In the genomic region with DNA sequence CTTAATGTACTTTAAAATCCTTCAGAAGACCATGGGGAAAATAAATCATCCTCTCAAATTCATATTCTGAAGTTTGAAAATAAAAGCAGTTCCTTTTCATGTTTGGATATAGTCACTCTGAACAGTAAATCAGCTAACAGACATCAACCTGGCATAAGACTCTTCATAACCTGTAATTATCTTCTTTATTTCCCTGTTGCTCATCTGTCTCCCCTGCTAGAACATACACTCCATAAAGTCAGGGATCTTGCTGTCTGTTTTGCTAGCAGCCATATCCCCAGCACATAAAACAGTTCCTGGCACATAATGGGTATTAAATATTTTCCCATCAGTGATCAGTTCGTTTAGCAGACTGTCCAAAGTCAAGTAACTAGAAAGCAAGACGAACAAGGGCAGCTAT, we compare ENCODE assay signal across 2 cellular contexts.
TF ChIP-seq lines count a peak whose summit lies in the region.

No MANE protein-coding gene starts in this region.

TF ChIP-seq in HEK293T, 16 proteins besides CTCF, POLR2A, EP300 and RAD21 (continued from another document):
- TF ChIP-seq, protein P1, sequence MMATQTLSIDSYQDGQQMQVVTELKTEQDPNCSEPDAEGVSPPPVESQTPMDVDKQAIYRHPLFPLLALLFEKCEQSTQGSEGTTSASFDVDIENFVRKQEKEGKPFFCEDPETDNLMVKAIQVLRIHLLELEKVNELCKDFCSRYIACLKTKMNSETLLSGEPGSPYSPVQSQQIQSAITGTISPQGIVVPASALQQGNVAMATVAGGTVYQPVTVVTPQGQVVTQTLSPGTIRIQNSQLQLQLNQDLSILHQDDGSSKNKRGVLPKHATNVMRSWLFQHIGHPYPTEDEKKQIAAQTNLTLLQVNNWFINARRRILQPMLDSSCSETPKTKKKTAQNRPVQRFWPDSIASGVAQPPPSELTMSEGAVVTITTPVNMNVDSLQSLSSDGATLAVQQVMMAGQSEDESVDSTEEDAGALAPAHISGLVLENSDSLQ (IDR thresholded peaks at IDR 0.05), result peak; percentile 66
- TF ChIP-seq FOXK2 (IDR thresholded peaks at IDR 0.05) (no peak), ZNF384 (IDR thresholded peaks at IDR 0.05) (no peak), CTBP1 (IDR thresholded peaks at IDR 0.05; ENCODE audit: borderline replicate concordance) (peak; percentile 41; the same call in 1 of the 2 replicates), LEF1 (IDR thresholded peaks at IDR 0.05; ENCODE audit: borderline replicate concordance) (no peak)
TF ChIP-seq in HEK293T: peak in this region for 2.

TF ChIP-seq in GM12878, 131 proteins besides CTCF, POLR2A, EP300 and RAD21:
- TF ChIP-seq, protein P2, sequence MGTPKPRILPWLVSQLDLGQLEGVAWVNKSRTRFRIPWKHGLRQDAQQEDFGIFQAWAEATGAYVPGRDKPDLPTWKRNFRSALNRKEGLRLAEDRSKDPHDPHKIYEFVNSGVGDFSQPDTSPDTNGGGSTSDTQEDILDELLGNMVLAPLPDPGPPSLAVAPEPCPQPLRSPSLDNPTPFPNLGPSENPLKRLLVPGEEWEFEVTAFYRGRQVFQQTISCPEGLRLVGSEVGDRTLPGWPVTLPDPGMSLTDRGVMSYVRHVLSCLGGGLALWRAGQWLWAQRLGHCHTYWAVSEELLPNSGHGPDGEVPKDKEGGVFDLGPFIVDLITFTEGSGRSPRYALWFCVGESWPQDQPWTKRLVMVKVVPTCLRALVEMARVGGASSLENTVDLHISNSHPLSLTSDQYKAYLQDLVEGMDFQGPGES (IDR thresholded peaks at IDR 0.05), result no peak
- TF ChIP-seq, protein P3, sequence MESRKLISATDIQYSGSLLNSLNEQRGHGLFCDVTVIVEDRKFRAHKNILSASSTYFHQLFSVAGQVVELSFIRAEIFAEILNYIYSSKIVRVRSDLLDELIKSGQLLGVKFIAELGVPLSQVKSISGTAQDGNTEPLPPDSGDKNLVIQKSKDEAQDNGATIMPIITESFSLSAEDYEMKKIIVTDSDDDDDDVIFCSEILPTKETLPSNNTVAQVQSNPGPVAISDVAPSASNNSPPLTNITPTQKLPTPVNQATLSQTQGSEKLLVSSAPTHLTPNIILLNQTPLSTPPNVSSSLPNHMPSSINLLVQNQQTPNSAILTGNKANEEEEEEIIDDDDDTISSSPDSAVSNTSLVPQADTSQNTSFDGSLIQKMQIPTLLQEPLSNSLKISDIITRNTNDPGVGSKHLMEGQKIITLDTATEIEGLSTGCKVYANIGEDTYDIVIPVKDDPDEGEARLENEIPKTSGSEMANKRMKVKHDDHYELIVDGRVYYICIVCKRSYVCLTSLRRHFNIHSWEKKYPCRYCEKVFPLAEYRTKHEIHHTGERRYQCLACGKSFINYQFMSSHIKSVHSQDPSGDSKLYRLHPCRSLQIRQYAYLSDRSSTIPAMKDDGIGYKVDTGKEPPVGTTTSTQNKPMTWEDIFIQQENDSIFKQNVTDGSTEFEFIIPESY (IDR thresholded peaks at IDR 0.05), result no peak
- TF ChIP-seq KLF5 (IDR thresholded peaks at IDR 0.05; ENCODE audit: partially characterized antibody) (no peak), RAD51 (IDR thresholded peaks at IDR 0.05) (no peak)
- TF ChIP-seq, protein P4, sequence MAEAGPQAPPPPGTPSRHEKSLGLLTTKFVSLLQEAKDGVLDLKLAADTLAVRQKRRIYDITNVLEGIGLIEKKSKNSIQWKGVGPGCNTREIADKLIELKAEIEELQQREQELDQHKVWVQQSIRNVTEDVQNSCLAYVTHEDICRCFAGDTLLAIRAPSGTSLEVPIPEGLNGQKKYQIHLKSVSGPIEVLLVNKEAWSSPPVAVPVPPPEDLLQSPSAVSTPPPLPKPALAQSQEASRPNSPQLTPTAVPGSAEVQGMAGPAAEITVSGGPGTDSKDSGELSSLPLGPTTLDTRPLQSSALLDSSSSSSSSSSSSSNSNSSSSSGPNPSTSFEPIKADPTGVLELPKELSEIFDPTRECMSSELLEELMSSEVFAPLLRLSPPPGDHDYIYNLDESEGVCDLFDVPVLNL (IDR thresholded peaks at IDR 0.05; ENCODE audit: low read depth, low read length), result no peak
